8 cellular contexts compared by ENCODE assay signal in genomic region chr17:7011942-7012254, GRCh38.
DNase-seq lines count a peak whose midpoint lies in the region; ATAC-seq, FAIRE-seq and TF ChIP-seq lines count a peak whose summit lies in the region.

No MANE protein-coding gene starts in this region.

- TF ChIP-seq CTCF in MM.1S (IDR thresholded peaks at IDR 0.05; ENCODE audit: low read length), result no peak
- TF ChIP-seq CTCF in nephron (IDR thresholded peaks at IDR 0.05; ENCODE audit: unreplicated experiment in 3 of 3), result no peak

- ATAC-seq in GM21381 (IDR thresholded peaks at IDR 0.05; ENCODE audit: unreplicated experiment), result no peak

- peak overlapping the region; percentile 78 to 99 (median 92) for H3K4me3 ChIP-seq in BLaER1 treated with 17β-estradiol and CSF1 and Interleukin-3, amounts not matched to agents 10 nM and 100 nM
- H3K4me3 ChIP-seq in MM.1S (ENCODE audit: low read length) (peak overlapping the region; percentile 89), duodenal mucosa (ENCODE audit: low read depth in 1 of 2, low read length in 2 of 2) (peak overlapping the region; percentile 71 to 98)

- peaks cover 36% of the 10 kb centered on the region for H3F3A ChIP-seq in MM.1S (ENCODE audit: insufficient read depth, low read length)

- peak overlapping the region; percentile 92 to 100 (median 97) for H3K4me2 ChIP-seq in BLaER1 treated with 17β-estradiol and CSF1 and Interleukin-3, amounts not matched to agents 10 nM and 100 nM
- peak overlapping the region; percentile 95 for H3K4me2 ChIP-seq in MM.1S (ENCODE audit: low read depth, low read length)

- H3K27ac ChIP-seq in BLaER1 treated with 17β-estradiol and CSF1 and Interleukin-3, amounts not matched to agents 10 nM and 100 nM, result peak overlapping the region; percentile 94 to 100 (median 99)
- H3K27ac ChIP-seq in MM.1S (ENCODE audit: low read length) (peak overlapping the region; percentile 100; the same call in 1 of the 2 replicates), duodenal mucosa (ENCODE audit: low read depth, low read length) (peak overlapping the region; percentile 97)

- H3K9me3 Mint-ChIP-seq in nephron, result no peaks in the 10 kb centered on the region

- peaks cover 3 to 41% (median 14%) of the 10 kb centered on the region in 11 experiments; a peak in 15 of 22 replicates for H3K36me3 ChIP-seq in BLaER1 treated with 17β-estradiol and CSF1 and Interleukin-3, amounts not matched to agents 10 nM and 100 nM
- no peaks in the 10 kb centered on the region for H3K36me3 ChIP-seq in MM.1S (replicated peaks; ENCODE audit: insufficient read depth, low read length)
- peaks cover 0 to 4% of the 10 kb centered on the region in 2 donors for H3K36me3 ChIP-seq in duodenal mucosa (ENCODE audit: control insufficient read depth in 1 of 2, insufficient read depth in 2 of 2, low read length in 2 of 2)

- peaks cover 5 to 45% (median 35%) of the 10 kb centered on the region in 11 experiments; a peak in 19 of 22 replicates for H4K20me1 ChIP-seq in BLaER1 treated with 17β-estradiol and CSF1 and Interleukin-3, amounts not matched to agents 10 nM and 100 nM
- no peaks in the 10 kb centered on the region for H4K20me1 ChIP-seq in MM.1S (ENCODE audit: insufficient read depth, low read length)

- no peaks in the 10 kb centered on the region for H3K9me3 ChIP-seq in BLaER1 treated with 17β-estradiol and CSF1 and Interleukin-3, amounts not matched to agents 10 nM and 100 nM (replicated peaks in 1 of 11)
- H3K9me3 ChIP-seq in MM.1S (replicated peaks; ENCODE audit: insufficient read depth, low read length) (no peaks in the 10 kb centered on the region), duodenal mucosa (ENCODE audit: control insufficient read depth in 1 of 2, low read length in 2 of 2) (no peaks in the 10 kb centered on the region)

- no peaks in the 10 kb centered on the region for H3K36me3 Mint-ChIP-seq in nephron (ENCODE audit: low read depth)

- peak overlapping the region; percentile 83 for H2AFZ ChIP-seq in MM.1S (ENCODE audit: low read length)

- DNase-seq in MM.1S, result no peak
- no peak for DNase-seq in HTR-8/SVneo (ENCODE audit: insufficient read length, low spot score)
- DNase-seq in NCI-H1092 treated with DMSO at 0.1 percent for 48 hours (lab: John Stamatoyannopoulos, UW), result no peak
- DNase-seq in hippocampal formation (lab: John Stamatoyannopoulos, UW), result no peak

- no peaks in the 10 kb centered on the region for H3K27me3 Mint-ChIP-seq in nephron (ENCODE audit: low read depth)

- H3K27ac Mint-ChIP-seq in nephron, result peak overlapping the region; percentile 100

- H3K27me3 ChIP-seq in BLaER1 treated with 17β-estradiol and CSF1 and Interleukin-3, amounts not matched to agents 10 nM and 100 nM, result no peaks in the 10 kb centered on the region
- H3K27me3 ChIP-seq in MM.1S (replicated peaks; ENCODE audit: insufficient read depth, low read length) (no peaks in the 10 kb centered on the region), duodenal mucosa (ENCODE audit: control insufficient read depth in 1 of 2, insufficient read depth in 2 of 2, low read length in 2 of 2) (no peaks in the 10 kb centered on the region)

- FAIRE-seq in HTR-8/SVneo (lab: Jason Lieb, UNC), result no peak

- peaks cover 47 to 68% (median 56%) of the 10 kb centered on the region in 10 experiments for H3K4me1 ChIP-seq in BLaER1 treated with 17β-estradiol and CSF1 and Interleukin-3, amounts not matched to agents 10 nM and 100 nM
- peaks cover 21% of the 10 kb centered on the region for H3K4me1 ChIP-seq in MM.1S (ENCODE audit: low read length)
- peaks cover 30 to 44% of the 10 kb centered on the region in 2 donors for H3K4me1 ChIP-seq in duodenal mucosa (ENCODE audit: control insufficient read depth in 1 of 2, insufficient read depth in 2 of 2, low read length in 2 of 2)

- peak overlapping the region; percentile 92 to 96 (median 93) for H3K4me3 Mint-ChIP-seq in nephron

- H3K9me2 ChIP-seq in MM.1S (replicated peaks; ENCODE audit: insufficient read depth, low read length), result no peaks in the 10 kb centered on the region

- H3K9ac ChIP-seq in BLaER1 treated with 17β-estradiol and CSF1 and Interleukin-3, amounts not matched to agents 10 nM and 100 nM, result peak overlapping the region; percentile 89 to 100 (median 99)
- peak overlapping the region; percentile 99 for H3K9ac ChIP-seq in MM.1S (ENCODE audit: low read length)
- H3K9ac ChIP-seq in duodenal mucosa (ENCODE audit: low read depth in 1 of 2, low read length in 2 of 2), result peak overlapping the region; percentile 79 to 89

- H3K79me2 ChIP-seq in MM.1S (ENCODE audit: low read length), result peaks cover 74% of the 10 kb centered on the region

- peaks cover 50% of the 10 kb centered on the region for H3K4me1 Mint-ChIP-seq in nephron
